ENCODE assay signal across 8 cellular contexts in genomic region chr13:23020246-23020843, GRCh38.
A peak's percentile ranks its signal among the peaks of the same experiment; 100 is the strongest.
DNase-seq lines count a peak whose midpoint lies in the region; ATAC-seq, FAIRE-seq and TF ChIP-seq lines count a peak whose summit lies in the region.

No MANE protein-coding gene starts in this region.

- POLR2A ChIA-PET in activated CD8-positive, alpha-beta T cell treated with anti-CD3 and anti-CD28 coated beads for 36 hours (lab: Charles Lee): no interaction called here

- peak; percentile 29 for DNase-seq in DMS 273 treated with DMSO at 0.1 percent for 48 hours (lab: John Stamatoyannopoulos, UW)
- DNase-seq in GM19239 (ENCODE audit: insufficient read length, low spot score): peak; percentile 19
- peak; percentile 40 for DNase-seq in NCI-H460 (ENCODE audit: extremely low read depth, low read depth)
- peak; percentile 61 for DNase-seq in activated CD8-positive, alpha-beta T cell treated with anti-CD3 and anti-CD28 coated beads for 36 hours
- DNase-seq in foreskin fibroblast: peak; percentile 13 to 68
- no peak for DNase-seq in osteoblast (ENCODE audit: insufficient read length, low spot score, missing footprints)
- no peak for DNase-seq in posterior vena cava (ENCODE audit: low spot score)

- no peaks in the 10 kb centered on the region for H3K9me3 ChIP-seq in osteoblast (ENCODE audit: low read depth, low read length)

- H4K20me1 ChIP-seq in osteoblast (ENCODE audit: insufficient read depth, low read length): no peaks in the 10 kb centered on the region

- no peak overlapping the region for H3K4me3 Mint-ChIP-seq in activated CD8-positive, alpha-beta T cell treated with anti-CD3 and anti-CD28 coated beads for 36 hours

- CTCF ChIA-PET in activated CD8-positive, alpha-beta T cell treated with anti-CD3 and anti-CD28 coated beads for 36 hours (lab: Charles Lee): interaction anchor here (0.6 to 1.0 kb wide), 7 partner anchors 11 to 134 kb away, joined by 3 to 5 read pairs (median 3); no protein-coding TSS in a partner anchor

- H3K27me3 ChIP-seq in osteoblast (ENCODE audit: insufficient read depth, low read length): no peaks in the 10 kb centered on the region

- H3K36me3 ChIP-seq in osteoblast (ENCODE audit: insufficient read depth, low read length): no peaks in the 10 kb centered on the region

- H3K9me3 Mint-ChIP-seq in activated CD8-positive, alpha-beta T cell treated with anti-CD3 and anti-CD28 coated beads for 36 hours: no peaks in the 10 kb centered on the region

- ATAC-seq in HG03159 (IDR thresholded peaks at IDR 0.05; ENCODE audit: unreplicated experiment): peak; percentile 98
- ATAC-seq in activated CD8-positive, alpha-beta T cell treated with anti-CD3 and anti-CD28 coated beads for 36 hours: peak; percentile 71

- H3K27ac Mint-ChIP-seq in activated CD8-positive, alpha-beta T cell treated with anti-CD3 and anti-CD28 coated beads for 36 hours: no peak overlapping the region

- H3K27ac ChIP-seq in osteoblast (ENCODE audit: low read depth, low read length): no peak overlapping the region

- peak; percentile 83 for TF ChIP-seq CTCF in activated CD8-positive, alpha-beta T cell treated with anti-CD3 and anti-CD28 coated beads for 36 hours (IDR thresholded peaks at IDR 0.05)
- TF ChIP-seq CTCF in foreskin fibroblast (IDR thresholded peaks at IDR 0.05; ENCODE audit: low read depth, low read length) (peak; percentile 82), osteoblast (IDR thresholded peaks at IDR 0.05; ENCODE audit: extremely low read depth, low read depth, low read length) (peak; percentile 82)

- intact Hi-C loops in activated CD8-positive, alpha-beta T cell treated with anti-CD3 and anti-CD28 coated beads for 36 hours (cut with micrococcal nuclease): no loop called here
- intact Hi-C loops in posterior vena cava (cut with DNase I): no loop called here

- H3K79me2 ChIP-seq in osteoblast (ENCODE audit: insufficient read depth, low read length): no peaks in the 10 kb centered on the region

- peak; percentile 88 for FAIRE-seq in GM19239 (lab: Jason Lieb, UNC)

- H3K27me3 Mint-ChIP-seq in activated CD8-positive, alpha-beta T cell treated with anti-CD3 and anti-CD28 coated beads for 36 hours: no peaks in the 10 kb centered on the region

- no peak overlapping the region for H2AFZ ChIP-seq in osteoblast (ENCODE audit: low read length)

- H3K4me3 ChIP-seq in foreskin fibroblast (ENCODE audit: low read depth in 1 of 2, low read length in 2 of 2) (no peak overlapping the region), osteoblast (ENCODE audit: insufficient read depth, low read length) (no peak overlapping the region)

- no peaks in the 10 kb centered on the region for H3K4me1 Mint-ChIP-seq in activated CD8-positive, alpha-beta T cell treated with anti-CD3 and anti-CD28 coated beads for 36 hours (ENCODE audit: low read depth)

- no peaks in the 10 kb centered on the region for H3K36me3 Mint-ChIP-seq in activated CD8-positive, alpha-beta T cell treated with anti-CD3 and anti-CD28 coated beads for 36 hours (ENCODE audit: low read depth)

- H3K4me1 ChIP-seq in osteoblast (ENCODE audit: insufficient read depth, low read length): no peaks in the 10 kb centered on the region

- no peak overlapping the region for H3K4me2 ChIP-seq in osteoblast (ENCODE audit: insufficient read depth, low read length)

Comparison
In these comparisons a context has a peak if more than half of its experiments do, and no peak if none do; other contexts are left out.
1. DNase-seq: peak in DMS 273 treated with DMSO at 0.1 percent for 48 hours (single experiment), GM19239 (single experiment), NCI-H460 (single experiment), activated CD8-positive, alpha-beta T cell treated with anti-CD3 and anti-CD28 coated beads for 36 hours (single experiment) and foreskin fibroblast (2 of 2); none in osteoblast (single experiment) and posterior vena cava (single experiment).
2. Peak in every context shown above with its lines, with median percentiles within 50 percentile points of each other: CTCF ChIP-seq.